In the genomic region with DNA sequence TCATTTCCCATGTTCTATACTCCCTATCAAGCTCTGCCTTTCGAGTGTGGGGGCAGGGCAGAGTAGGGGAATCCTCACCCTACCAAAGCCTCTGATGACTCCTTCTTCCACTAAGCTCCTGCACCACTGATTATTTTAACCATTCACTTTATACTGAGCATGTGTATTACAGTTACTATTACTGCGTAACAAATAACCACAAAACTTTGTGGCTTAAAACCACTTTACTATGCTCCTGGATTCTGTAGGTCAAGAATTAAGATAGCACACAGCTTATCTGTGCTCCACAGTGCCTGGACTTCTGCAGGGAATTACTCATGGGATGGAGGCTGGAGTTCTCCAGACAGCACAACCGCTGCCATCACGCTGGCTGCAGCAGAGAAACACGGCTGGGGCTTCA, we compare ENCODE assay signal across 16 cellular contexts.
DNase-seq lines count a peak whose midpoint lies in the region; ATAC-seq and TF ChIP-seq lines count a peak whose summit lies in the region.
"Had no signal": no experiment of that assay in that cellular context is flagged by ENCODE, and none has a peak within 500 bp of the region (broad histone marks: within the 10 kb centered on the region; RNA-seq: fewer than 3 reads in every experiment).

No MANE protein-coding gene starts in this region.

- no peaks in the 10 kb centered on the region for H4K20me1 ChIP-seq in smooth muscle cell (ENCODE audit: low read depth)
- H4K20me1 ChIP-seq: BLaER1 treated with 17β-estradiol and CSF1 and Interleukin-3, amounts not matched to agents 10 nM and 100 nM had no signal

- no peak overlapping the region for H2AFZ ChIP-seq in smooth muscle cell (ENCODE audit: low read depth)

- H3K4me3 ChIP-seq in fibroblast of villous mesenchyme (ENCODE audit: low read depth, low read length) (no peak overlapping the region), smooth muscle cell (no peak overlapping the region), heart right ventricle (no peak overlapping the region)
- H3K4me3 ChIP-seq: A549; BLaER1 treated with 17β-estradiol and CSF1 and Interleukin-3, amounts not matched to agents 10 nM and 100 nM had no signal

- no peaks in the 10 kb centered on the region for H3K79me2 ChIP-seq in smooth muscle cell (ENCODE audit: low read depth)

- H3K4me1 ChIP-seq in smooth muscle cell (ENCODE audit: low read depth) (peaks cover 19% of the 10 kb centered on the region), heart right ventricle (peaks cover 0 to 6% (median 0%) of the 10 kb centered on the region in 9 donors)
- H3K4me1 ChIP-seq: A549 had no signal

- no peak overlapping the region for H3K9ac ChIP-seq in smooth muscle cell (ENCODE audit: low read depth)
- H3K9ac ChIP-seq: BLaER1 treated with 17β-estradiol and CSF1 and Interleukin-3, amounts not matched to agents 10 nM and 100 nM had no signal

- H3K27ac ChIP-seq in smooth muscle cell (ENCODE audit: low read depth) (no peak overlapping the region), heart right ventricle (no peak overlapping the region)
- H3K27ac ChIP-seq: 22Rv1; A549; BLaER1 treated with 17β-estradiol and CSF1 and Interleukin-3, amounts not matched to agents 10 nM and 100 nM; C4-2B had no signal

- H3K27me3 ChIP-seq in smooth muscle cell (ENCODE audit: low read depth) (no peaks in the 10 kb centered on the region), heart right ventricle (no peaks in the 10 kb centered on the region)
- H3K27me3 ChIP-seq: BLaER1 treated with 17β-estradiol and CSF1 and Interleukin-3, amounts not matched to agents 10 nM and 100 nM had no signal

- intact Hi-C loops in heart right ventricle (cut with DNase I) = no loop called here

- TF ChIP-seq CTCF in fibroblast of villous mesenchyme (IDR thresholded peaks at IDR 0.05; ENCODE audit: insufficient read depth, low read depth, low read length) (no peak), smooth muscle cell (IDR thresholded peaks at IDR 0.05; ENCODE audit: borderline replicate concordance, insufficient read depth, poor library complexity, severe bottlenecking) (no peak), heart right ventricle (IDR thresholded peaks at IDR 0.05) (no peak)

- DNase-seq in amniotic epithelial cell (ENCODE audit: low read depth) = peak; percentile 96
- DNase-seq in fibroblast of villous mesenchyme (ENCODE audit: low read depth) = peak; percentile 79
- no peak for DNase-seq in smooth muscle cell (lab: John Stamatoyannopoulos, UW; ENCODE audit: unreplicated experiment)
- no peak for DNase-seq in heart right ventricle
- DNase-seq: AML-193; Caco-2; Calu3; CD4-positive, alpha-beta T cell; CD8-positive, alpha-beta T cell; DMS79 treated with DMSO at 0.1 percent for 48 hours; GF-D8 had no signal

- WGBS in smooth muscle cell (ENCODE audit: low lambda C conversion rate) = 15% methylated on average over 5 of the region's 5 CpGs
- 80 to 81% methylated on average over 5 of the region's 5 CpGs for WGBS in heart right ventricle, 2 donors

- H3K9me3 ChIP-seq in smooth muscle cell (replicated peaks; ENCODE audit: low read depth) (no peaks in the 10 kb centered on the region), heart right ventricle (no peaks in the 10 kb centered on the region)
- H3K9me3 ChIP-seq: A549 had no signal

- ATAC-seq in GM19035 (IDR thresholded peaks at IDR 0.05; ENCODE audit: unreplicated experiment) (no peak), heart right ventricle (no peak)
- ATAC-seq: A549; CD8-positive, alpha-beta T cell had no signal

- H3K36me3 ChIP-seq in smooth muscle cell (ENCODE audit: low read depth) = no peaks in the 10 kb centered on the region
- H3K36me3 ChIP-seq in heart right ventricle = no peaks in the 10 kb centered on the region

- H3K4me2 ChIP-seq in smooth muscle cell = peak overlapping the region; percentile 74
- H3K4me2 ChIP-seq: A549 had no signal

- peaks cover 5% of the 10 kb centered on the region for H3F3A ChIP-seq in smooth muscle cell (ENCODE audit: low read depth)

Comparison
In these comparisons a context has a peak if more than half of its experiments do, and no peak if none do; other contexts are left out.
1. DNase-seq: peak in amniotic epithelial cell (single experiment) and fibroblast of villous mesenchyme (single experiment); none in smooth muscle cell (single experiment) and heart right ventricle (0 of 2).